ENCODE assay signal across 8 cellular contexts in the genomic region with DNA sequence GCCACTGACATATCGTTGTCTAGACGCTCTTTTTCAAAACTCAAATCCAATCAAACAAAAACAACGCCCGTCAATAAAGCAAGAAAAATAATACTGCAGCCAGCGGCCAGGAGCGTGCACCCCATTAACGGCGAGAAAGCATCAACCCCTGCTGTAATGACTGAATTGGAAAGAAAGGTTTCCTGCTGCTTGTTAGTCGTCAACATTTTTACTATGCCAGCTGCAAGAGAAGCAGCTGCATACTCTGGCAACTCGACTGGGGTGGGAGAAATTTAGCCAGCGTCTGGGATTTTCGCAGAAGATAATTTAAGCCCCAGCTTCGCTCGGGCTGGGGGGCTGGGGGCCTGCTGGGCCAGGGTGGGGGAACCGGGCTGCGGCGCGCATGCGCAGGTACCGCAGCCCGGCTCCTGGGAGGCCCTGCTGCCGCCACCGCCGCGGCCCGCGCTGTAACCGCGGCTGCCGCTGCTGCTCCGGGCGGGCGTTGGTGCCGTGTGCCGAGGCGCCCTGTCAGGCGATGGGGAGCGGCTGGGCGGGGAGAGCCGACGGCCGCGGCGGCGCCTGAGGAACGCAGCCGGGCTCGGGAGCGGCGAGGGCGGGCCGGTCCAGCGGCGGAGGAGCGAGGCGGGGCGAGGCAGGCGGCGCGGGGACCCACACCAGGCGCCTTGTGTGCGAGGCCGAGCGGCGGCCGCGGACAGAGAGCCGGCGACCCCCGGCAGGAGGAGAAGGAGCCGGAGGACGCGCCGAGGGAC. TPM values are rescaled to one million over a fixed set of nuclear protein-coding genes. Genes with fewer than 3 reads are reported as not detected.
DNase-seq lines count a peak whose midpoint lies in the region; ATAC-seq and TF ChIP-seq lines count a peak whose summit lies in the region.

No MANE protein-coding gene starts in this region.

- H3K4me3 Mint-ChIP-seq in Calu3 (ENCODE audit: low read depth, unreplicated experiment): peak overlapping the region; percentile 97

- no TSS peak for BruUV-seq in Calu3 (replicated peaks; lab: Mats Ljungman, UMichigan)

- intact Hi-C loops in Calu3 (cut with micrococcal nuclease; ENCODE audit: unreplicated experiment): loop anchor here (5.0 to 10.0 kb wide), 3 partner anchors 139 to 346 kb away; no protein-coding TSS in a partner anchor

- DNase-seq in Calu3 (peak; percentile 55), HT1080 (ENCODE audit: low read depth) (peak; percentile 46), activated T-cell treated with anti-CD3 and anti-CD28 coated beads for 48 hours (ENCODE audit: low read depth) (peak; percentile 69)
- DNase-seq in stimulated activated CD8-positive, alpha-beta memory T cell treated with anti-CD3 and anti-CD28 coated beads, Interleukin-7, amount 100 ng/mL, for 1 hour (ENCODE audit: low read depth in 2 of 2): peak; percentile 29 to 37

- peaks cover 8% of the 10 kb centered on the region for H3K4me1 Mint-ChIP-seq in Calu3 (ENCODE audit: low read depth, unreplicated experiment)

- peak overlapping the region; percentile 86 for H3K27ac ChIP-seq in OCI-LY1 (ENCODE audit: low read depth, low read length, poor library complexity, severe bottlenecking)
- H3K27ac ChIP-seq in esophagus (ENCODE audit: low read depth in 2 of 2, low read length in 1 of 2): peak overlapping the region; percentile 99 to 100
- H3K27ac ChIP-seq in muscle layer of colon (ENCODE audit: low read depth, low read length): peak overlapping the region; percentile 84

- no peaks in the 10 kb centered on the region for H4K20me1 ChIP-seq in OCI-LY1 (ENCODE audit: insufficient read depth, low read length)

- H3K36me3 ChIP-seq in OCI-LY1 (ENCODE audit: insufficient read depth, low read length): no peaks in the 10 kb centered on the region
- H3K36me3 ChIP-seq in esophagus (ENCODE audit: control insufficient read depth in 2 of 2, insufficient read depth in 2 of 2, low read length in 1 of 2): no peaks in the 10 kb centered on the region
- H3K36me3 ChIP-seq in muscle layer of colon (ENCODE audit: insufficient read depth, low read length): no peaks in the 10 kb centered on the region

- H2AFZ ChIP-seq in OCI-LY1 (ENCODE audit: low read length): peak overlapping the region; percentile 9

- H3K4me3 ChIP-seq in OCI-LY1 (ENCODE audit: low read depth, low read length, poor library complexity, severe bottlenecking): peak overlapping the region; percentile 99
- peak overlapping the region; percentile 85 to 91 for H3K4me3 ChIP-seq in esophagus (ENCODE audit: low read depth in 1 of 2, low read length in 2 of 2)
- peak overlapping the region; percentile 87 to 93 for H3K4me3 ChIP-seq in muscle layer of colon (ENCODE audit: low read depth in 1 of 2, low read length in 2 of 2)

- WGBS in esophagus, 2 donors: 0% methylated on average over 52 to 74 of the region's 74 CpGs

- no peaks in the 10 kb centered on the region for H3K9me3 ChIP-seq in OCI-LY1 (ENCODE audit: low read length)
- no peaks in the 10 kb centered on the region for H3K9me3 ChIP-seq in esophagus (ENCODE audit: control insufficient read depth in 2 of 2, insufficient read depth in 1 of 2, low read depth in 1 of 2, low read length in 1 of 2)
- no peaks in the 10 kb centered on the region for H3K9me3 ChIP-seq in muscle layer of colon (ENCODE audit: low read length)

- H3F3A ChIP-seq in OCI-LY1 (ENCODE audit: insufficient read depth, low read length): no peaks in the 10 kb centered on the region

- peaks cover 34% of the 10 kb centered on the region for H3K4me1 ChIP-seq in OCI-LY1 (ENCODE audit: insufficient read depth, low read length, severe bottlenecking)
- no peaks in the 10 kb centered on the region for H3K4me1 ChIP-seq in esophagus (ENCODE audit: control insufficient read depth in 2 of 2, insufficient read depth in 2 of 2, low read length in 1 of 2)
- peaks cover 14% of the 10 kb centered on the region for H3K4me1 ChIP-seq in muscle layer of colon (ENCODE audit: insufficient read depth, low read length)

- peak overlapping the region; percentile 94 for H3K4me2 ChIP-seq in OCI-LY1 (ENCODE audit: low read length)

- no peaks in the 10 kb centered on the region for H3K9me2 ChIP-seq in OCI-LY1 (ENCODE audit: low read depth, low read length)

- peaks cover 31% of the 10 kb centered on the region for H3K36me3 Mint-ChIP-seq in Calu3 (ENCODE audit: insufficient read depth, unreplicated experiment)

- no peaks in the 10 kb centered on the region for H3K9me3 Mint-ChIP-seq in Calu3 (ENCODE audit: low read depth, unreplicated experiment)

- H3K9ac ChIP-seq in OCI-LY1 (ENCODE audit: low read length): peak overlapping the region; percentile 91
- peak overlapping the region; percentile 88 for H3K9ac ChIP-seq in muscle layer of colon (ENCODE audit: low read length)

- CTCF ChIA-PET in Calu3 (lab: Charles Lee): interaction anchor here (0.6 kb wide), 1 partner anchor 19 kb away, joined by 3 read pairs; no protein-coding TSS in a partner anchor

- peak overlapping the region; percentile 87 for H3K27ac Mint-ChIP-seq in Calu3 (ENCODE audit: unreplicated experiment)

- H3K27me3 ChIP-seq in OCI-LY1 (ENCODE audit: insufficient read depth, low read length): no peaks in the 10 kb centered on the region
- no peaks in the 10 kb centered on the region for H3K27me3 ChIP-seq in esophagus (ENCODE audit: control insufficient read depth in 1 of 2, insufficient read depth in 2 of 2, low read length in 2 of 2)
- no peaks in the 10 kb centered on the region for H3K27me3 ChIP-seq in muscle layer of colon (ENCODE audit: control insufficient read depth in 1 of 2, insufficient read depth in 2 of 2, low read length in 2 of 2)

- TF ChIP-seq CTCF in Calu3 (IDR thresholded peaks at IDR 0.05; ENCODE audit: unreplicated experiment) (no peak), OCI-LY1 (IDR thresholded peaks at IDR 0.05; ENCODE audit: low read length) (no peak)

- H3K79me2 ChIP-seq in OCI-LY1 (ENCODE audit: insufficient read depth, low read length): peaks cover 25% of the 10 kb centered on the region

- H3K27me3 Mint-ChIP-seq in Calu3 (ENCODE audit: unreplicated experiment): no peaks in the 10 kb centered on the region

- peak; percentile 40 for ATAC-seq in GM21367 (IDR thresholded peaks at IDR 0.05; ENCODE audit: unreplicated experiment)

RNA-seq across cellular contexts. Expression of gene STXBP5, which starts 0.7 kb away (rescaled TPM):
- total RNA-seq in Calu3 (2022): 7.0 and 10.1 TPM in 2 replicates
- total RNA-seq in HT1080 (2014; rRNA removed; shearing (Covaris generic)): 23.3 and 28.0 TPM in 2 replicates
- polyA plus RNA-seq in HT1080 (2015; cell fraction: cytosol; rRNA removed): 9.7 and 11.1 TPM in 2 replicates
- polyA plus RNA-seq in HT1080 (2015; cell fraction: nucleus; rRNA removed): 11.9 and 12.7 TPM in 2 replicates
- 10 to 100 TPM in 1 of 2 donors, 1 to 10 TPM in 1; 8.6 to 15.2 TPM for polyA plus RNA-seq in esophagus

Comparison
In these comparisons a context has a peak if more than half of its experiments do, and no peak if none do; other contexts are left out.
1. Peak in every context shown above with its lines: DNase-seq, ATAC-seq, H3K4me3 ChIP-seq and H3K27ac ChIP-seq.